In the genomic region with DNA sequence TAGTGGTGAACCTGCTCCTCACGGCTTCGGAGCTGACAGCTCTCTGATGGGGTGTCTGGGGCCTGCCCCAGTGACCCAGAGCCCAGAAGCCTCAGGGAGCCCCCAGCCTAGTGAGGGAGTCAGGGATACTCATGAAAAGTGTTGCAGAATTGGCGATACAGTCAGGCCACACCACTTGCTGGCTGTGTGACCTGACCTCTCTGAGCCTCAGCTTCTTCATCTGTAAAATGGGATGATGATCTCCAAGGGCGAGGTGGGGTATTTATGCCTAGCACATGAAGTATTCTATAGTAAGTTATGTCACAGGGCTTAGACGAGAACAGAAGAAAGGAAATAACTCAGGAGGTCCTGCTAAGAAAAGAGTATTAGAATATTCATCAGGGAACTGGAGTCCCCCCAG, we compare ENCODE assay signal across 10 cellular contexts. TPM values are rescaled to one million over a fixed set of nuclear protein-coding genes. Genes with fewer than 3 reads are reported as not detected.
DNase-seq lines count a peak whose midpoint lies in the region; ATAC-seq, FAIRE-seq and TF ChIP-seq lines count a peak whose summit lies in the region.
"Had no signal": no experiment of that assay in that cellular context is flagged by ENCODE, and none has a peak within 500 bp of the region (broad histone marks: within the 10 kb centered on the region; RNA-seq: fewer than 3 reads in every experiment).

No MANE protein-coding gene starts in this region.

- peaks cover 38% of the 10 kb centered on the region for H3K79me2 ChIP-seq in fibroblast of lung (ENCODE audit: control insufficient read depth, insufficient read depth, low read length)

- H3K4me1 Mint-ChIP-seq in CD4-positive, alpha-beta memory T cell: peaks cover 8 to 40% (median 22%) of the 10 kb centered on the region in 4 donors

- ATAC-seq in pancreas: no peak
- no peak for ATAC-seq in HG03439 (IDR thresholded peaks at IDR 0.05; ENCODE audit: unreplicated experiment)

- H3K9ac ChIP-seq in fibroblast of lung (ENCODE audit: insufficient read depth, low read length): no peak overlapping the region

- no peak overlapping the region for H3K27ac ChIP-seq in CD4-positive, alpha-beta memory T cell (ENCODE audit: low read depth, low read length)
- H3K27ac ChIP-seq in Peyer's patch (peak overlapping the region; percentile 55 to 96 (median 93)), fibroblast of lung (ENCODE audit: insufficient read depth, low read length) (peak overlapping the region; percentile 41), pancreas (peak overlapping the region; percentile 55 to 100 (median 97))

- no peak for DNase-seq in CD4-positive, alpha-beta memory T cell
- DNase-seq in Peyer's patch (no peak), fibroblast of lung (ENCODE audit: low read depth in 2 of 2) (no peak), pancreas (no peak), NCI-H2196 (lab: John Stamatoyannopoulos, UW; ENCODE audit: unreplicated experiment) (no peak)
- DNase-seq in stimulated activated CD4-positive, alpha-beta T cell treated with anti-CD3 and anti-CD28 coated beads, Interleukin-4, amount 100 ng/mL, for 1 hour: no peak
- DNase-seq in stimulated activated CD8-positive, alpha-beta memory T cell treated with anti-CD3 and anti-CD28 coated beads, Interleukin-4, amount 100 ng/mL, for 48 hours: no peak
- DNase-seq: NCI-H187 had no signal

- no peaks in the 10 kb centered on the region for H4K20me1 ChIP-seq in fibroblast of lung (ENCODE audit: control insufficient read depth, extremely low read depth, insufficient read depth, low read length)

- WGBS in pancreas, 2 donors: 38 to 39% methylated on average over 5 of the region's 5 CpGs

- no peak overlapping the region for H3K27ac Mint-ChIP-seq in CD4-positive, alpha-beta memory T cell

- H3K9me3 Mint-ChIP-seq in CD4-positive, alpha-beta memory T cell: peaks cover 0 to 5% (median under 1%) of the 10 kb centered on the region in 8 donors

- no peaks in the 10 kb centered on the region for H3K9me3 ChIP-seq in CD4-positive, alpha-beta memory T cell (ENCODE audit: control insufficient read depth in 1 of 2, low read length in 2 of 2)
- H3K9me3 ChIP-seq in Peyer's patch (no peaks in the 10 kb centered on the region), fibroblast of lung (ENCODE audit: control insufficient read depth, insufficient read depth, low read depth, low read length) (no peaks in the 10 kb centered on the region), pancreas (no peaks in the 10 kb centered on the region)

- H3K4me2 ChIP-seq in fibroblast of lung (ENCODE audit: extremely low read depth, insufficient read depth, low read length): peak overlapping the region; percentile 68

- H3K27me3 Mint-ChIP-seq in CD4-positive, alpha-beta memory T cell: peaks cover 23 to 29% of the 10 kb centered on the region in 2 donors

- no peak overlapping the region for H3K4me3 ChIP-seq in CD4-positive, alpha-beta memory T cell (ENCODE audit: low read length in 2 of 2)
- H3K4me3 ChIP-seq in Peyer's patch: peak overlapping the region in 2 of 4 donors; percentile 91
- peak overlapping the region in 3 of 4 experiments; percentile 18 to 65 (median 34) for H3K4me3 ChIP-seq in fibroblast of lung (replicated peaks in 1 of 4; ENCODE audit: control extremely low read depth in 1 of 4, insufficient read depth in 1 of 4, low read depth in 3 of 4, low read length in 4 of 4)
- H3K4me3 ChIP-seq in pancreas: peak overlapping the region; percentile 72 to 97 (median 88)

- no peak for TF ChIP-seq POLR2A in Peyer's patch (IDR thresholded peaks at IDR 0.05)

- CTCF ChIA-PET in CD4-positive, alpha-beta memory T cell (lab: Charles Lee; ENCODE audit: partially characterized antibody): interaction anchor here (1.1 kb wide), 1 partner anchor 27 kb away, joined by 3 read pairs; no protein-coding TSS in a partner anchor

- H3K4me1 ChIP-seq in CD4-positive, alpha-beta memory T cell (ENCODE audit: insufficient read depth, low read length): peaks cover 24% of the 10 kb centered on the region
- H3K4me1 ChIP-seq in Peyer's patch (peaks cover 0 to 59% (median 3%) of the 10 kb centered on the region in 4 donors), fibroblast of lung (ENCODE audit: control insufficient read depth, extremely low read depth, insufficient read depth, low read length) (peaks cover 25% of the 10 kb centered on the region), pancreas (peaks cover 29 to 58% (median 40%) of the 10 kb centered on the region in 3 donors)

- H3K36me3 ChIP-seq in CD4-positive, alpha-beta memory T cell (ENCODE audit: insufficient read depth, low read length): no peaks in the 10 kb centered on the region
- no peaks in the 10 kb centered on the region for H3K36me3 ChIP-seq in Peyer's patch
- H3K36me3 ChIP-seq in fibroblast of lung (ENCODE audit: control insufficient read depth, insufficient read depth, low read length): no peaks in the 10 kb centered on the region
- H3K36me3 ChIP-seq in pancreas: no peaks in the 10 kb centered on the region

- H3K27me3 ChIP-seq in CD4-positive, alpha-beta memory T cell (ENCODE audit: insufficient read depth, low read length): peaks cover 12% of the 10 kb centered on the region
- no peaks in the 10 kb centered on the region for H3K27me3 ChIP-seq in Peyer's patch
- H3K27me3 ChIP-seq in fibroblast of lung (ENCODE audit: control insufficient read depth, insufficient read depth, low read length): peaks cover 6% of the 10 kb centered on the region
- H3K27me3 ChIP-seq in pancreas: no peaks in the 10 kb centered on the region

- no peak for TF ChIP-seq CTCF in Peyer's patch (IDR thresholded peaks at IDR 0.05)
- TF ChIP-seq CTCF in fibroblast of lung (conservative IDR thresholded peaks at IDR 0.05 in 1 of 2, IDR thresholded peaks at IDR 0.05 in 1 of 2; ENCODE audit: low read depth in 1 of 2, low read length in 2 of 2): no peak
- TF ChIP-seq CTCF in pancreas (IDR thresholded peaks at IDR 0.05): no peak

- intact Hi-C loops in CD4-positive, alpha-beta memory T cell (cut with micrococcal nuclease): no loop called here
- intact Hi-C loops in pancreas (cut with DNase I): loop anchor here in 1 of 3 donors (10.0 kb wide), 1 partner anchor 120 kb away; no protein-coding TSS in a partner anchor

- H3K36me3 Mint-ChIP-seq in CD4-positive, alpha-beta memory T cell: peaks cover 0 to 3% of the 10 kb centered on the region in 2 donors

- H3K4me3 Mint-ChIP-seq in CD4-positive, alpha-beta memory T cell: peak overlapping the region in 7 of 8 donors; percentile 55 to 83 (median 77)

- POLR2A ChIA-PET in CD4-positive, alpha-beta memory T cell (lab: Charles Lee; ENCODE audit: partially characterized antibody): no interaction called here

- H2AFZ ChIP-seq in fibroblast of lung (ENCODE audit: low read length): no peak overlapping the region

- FAIRE-seq in pancreas (lab: Jason Lieb, UNC): no peak
- FAIRE-seq: TTC549 had no signal

RNA-seq across cellular contexts. Expression of a gene that starts 1.6 kb away (rescaled TPM):
- under 1 TPM; 0.47 to 0.61 TPM for total RNA-seq in CD4-positive, alpha-beta memory T cell
- not detected for polyA plus RNA-seq in CD4-positive, alpha-beta memory T cell
- total RNA-seq in Peyer's patch (10 to 100 TPM in 3 of 4 donors, 1 to 10 TPM in 1; 3.3 to 31.0 (median 20.6) TPM), fibroblast of lung (6.1 and 6.7 TPM in 2 replicates), pancreas (10 to 100 TPM; 18.4 to 42.1 (median 25.6) TPM)
- polyA plus RNA-seq in fibroblast of lung (11.6 and 19.0 TPM in 2 replicates), pancreas (10 to 100 TPM; 18.2 to 28.2 TPM)
- polyA plus RNA-seq in fibroblast of lung (2012): 11.0 and 16.2 TPM in 2 replicates
- 2.1 and 3.7 TPM in 2 replicates for polyA minus RNA-seq in fibroblast of lung (ENCODE audit: low replicate concordance)

Comparison
In these comparisons a context has a peak if more than half of its experiments do, and no peak if none do; other contexts are left out.
1. H3K4me3 ChIP-seq: peak in fibroblast of lung (3 of 4) and pancreas (4 of 4); none in CD4-positive, alpha-beta memory T cell (0 of 2).